ENCODE assay signal across 8 cellular contexts in genomic region chr14:55454264-55455151, GRCh38. TPM values are rescaled to one million over a fixed set of nuclear protein-coding genes. Genes with fewer than 3 reads are reported as not detected.
DNase-seq lines count a peak whose midpoint lies in the region; ATAC-seq and TF ChIP-seq lines count a peak whose summit lies in the region.

No MANE protein-coding gene starts in this region.

- no peak overlapping the region for H3K27ac Mint-ChIP-seq in naive thymus-derived CD8-positive, alpha-beta T cell

- peak overlapping the region; percentile 69 for H2AFZ ChIP-seq in osteoblast (ENCODE audit: low read length)

- H3K4me3 ChIP-seq in A673 (ENCODE audit: low read depth, low read length, poor library complexity, severe bottlenecking) (no peak overlapping the region), HUES48 (ENCODE audit: low read depth, low read length) (no peak overlapping the region), epithelial cell of proximal tubule (ENCODE audit: low read depth, low read length) (no peak overlapping the region), osteoblast (ENCODE audit: insufficient read depth, low read length) (no peak overlapping the region)

- H3K4me2 ChIP-seq in osteoblast (ENCODE audit: insufficient read depth, low read length), result peak overlapping the region; percentile 28

- H3K27ac ChIP-seq in A673 (ENCODE audit: low read depth, low read length, poor library complexity, severe bottlenecking), result peak overlapping the region; percentile 72
- peak overlapping the region; percentile 23 for H3K27ac ChIP-seq in HUES48 (ENCODE audit: low read depth, low read length)
- no peak overlapping the region for H3K27ac ChIP-seq in osteoblast (ENCODE audit: low read depth, low read length)

- no peak overlapping the region for H3K4me3 Mint-ChIP-seq in naive thymus-derived CD8-positive, alpha-beta T cell

- H3K36me3 ChIP-seq in A673 (ENCODE audit: insufficient read depth, low read length, poor library complexity, severe bottlenecking) (no peaks in the 10 kb centered on the region), HUES48 (ENCODE audit: control insufficient read depth, insufficient read depth, low read length) (no peaks in the 10 kb centered on the region), osteoblast (ENCODE audit: insufficient read depth, low read length) (no peaks in the 10 kb centered on the region)

- no peaks in the 10 kb centered on the region for H4K20me1 ChIP-seq in osteoblast (ENCODE audit: insufficient read depth, low read length)

- H3K4me1 ChIP-seq in A673 (ENCODE audit: insufficient read depth, low read length, poor library complexity, severe bottlenecking), result peaks cover 27% of the 10 kb centered on the region
- H3K4me1 ChIP-seq in HUES48 (ENCODE audit: control insufficient read depth, insufficient read depth, low read length), result peaks cover 13% of the 10 kb centered on the region
- H3K4me1 ChIP-seq in osteoblast (ENCODE audit: insufficient read depth, low read length), result peaks cover 32% of the 10 kb centered on the region

- H3K9me3 ChIP-seq in A673 (ENCODE audit: low read depth, low read length, poor library complexity, severe bottlenecking) (no peaks in the 10 kb centered on the region), HUES48 (ENCODE audit: control insufficient read depth, insufficient read depth, low read length) (no peaks in the 10 kb centered on the region; the same call in 1 of the 2 replicates), osteoblast (ENCODE audit: low read depth, low read length) (no peaks in the 10 kb centered on the region)

- ATAC-seq in naive thymus-derived CD8-positive, alpha-beta T cell, result no peak

- H3K79me2 ChIP-seq in osteoblast (ENCODE audit: insufficient read depth, low read length), result no peaks in the 10 kb centered on the region

- H3K27me3 ChIP-seq in A673 (replicated peaks; ENCODE audit: insufficient read depth, low read depth, low read length, poor library complexity) (no peaks in the 10 kb centered on the region), HUES48 (ENCODE audit: control insufficient read depth, insufficient read depth, low read length) (no peaks in the 10 kb centered on the region), osteoblast (ENCODE audit: insufficient read depth, low read length) (no peaks in the 10 kb centered on the region)

- no peaks in the 10 kb centered on the region for H3K4me1 Mint-ChIP-seq in naive thymus-derived CD8-positive, alpha-beta T cell

- H3K9me3 Mint-ChIP-seq in naive thymus-derived CD8-positive, alpha-beta T cell, result peaks cover 0 to 9% (median 0%) of the 10 kb centered on the region in 9 donors

- H3K36me3 Mint-ChIP-seq in naive thymus-derived CD8-positive, alpha-beta T cell, result no peaks in the 10 kb centered on the region

- CTCF ChIA-PET in A673 (lab: Charles Lee), result interaction anchor here (0.6 to 1.0 kb wide), 3 partner anchors 8 to 210 kb away, joined by 3 to 6 read pairs (median 4); no protein-coding TSS in a partner anchor

- DNase-seq in A673 (ENCODE audit: low spot score) (peak; percentile 98), NOMO-1 treated with dmso at 0.1 percent for 144 hours (lab: John Stamatoyannopoulos, UW; ENCODE audit: unreplicated experiment) (peak; percentile 63), epithelial cell of proximal tubule (ENCODE audit: low read depth) (peak; percentile 40), osteoblast (ENCODE audit: insufficient read length, low spot score, missing footprints) (peak; percentile 88), NCI-H774 (lab: John Stamatoyannopoulos, UW) (no peak)
- DNase-seq in activated CD4-positive, alpha-beta T cell treated with anti-CD3 and anti-CD28 coated beads, Interleukin-2, amount 50 U/mL, for 48 hours, result no peak
- DNase-seq in naive thymus-derived CD8-positive, alpha-beta T cell, result no peak

- H3K9ac ChIP-seq in HUES48 (ENCODE audit: low read depth, low read length), result no peak overlapping the region

- no peak for TF ChIP-seq CTCF in A673 (conservative IDR thresholded peaks at IDR 0.05; ENCODE audit: low read depth, low read length)
- no peak for TF ChIP-seq CTCF in epithelial cell of proximal tubule (conservative IDR thresholded peaks at IDR 0.05; ENCODE audit: low read depth, low read length)
- no peak for TF ChIP-seq CTCF in osteoblast (IDR thresholded peaks at IDR 0.05; ENCODE audit: extremely low read depth, low read depth, low read length)

- peaks cover 4 to 10% (median 6%) of the 10 kb centered on the region in 5 donors for H3K27me3 Mint-ChIP-seq in naive thymus-derived CD8-positive, alpha-beta T cell

- BruUV-seq in A673 (replicated peaks; lab: Mats Ljungman, UMichigan), result no TSS peak

- intact Hi-C loops in A673 (cut with micrococcal nuclease; ENCODE audit: unreplicated experiment), result loop anchor here (5.0 kb wide), 1 partner anchor 58 kb away; no protein-coding TSS in a partner anchor

- POLR2A ChIA-PET in A673 (lab: Charles Lee; ENCODE audit: low non-redundant PET), result no interaction called here
- POLR2A ChIA-PET in naive thymus-derived CD8-positive, alpha-beta T cell (lab: Charles Lee), result interaction anchor here (0.7 kb wide), 1 partner anchor 32 kb away, joined by 3 read pairs; no protein-coding TSS in a partner anchor

RNA-seq across cellular contexts. Expression of gene TBPL2, which starts 14.1 kb away (rescaled TPM):
- total RNA-seq in A673 (2021) (not detected in 2 replicates), epithelial cell of proximal tubule (not detected in 2 replicates), osteoblast (not detected in 2 replicates)
- total RNA-seq in naive thymus-derived CD8-positive, alpha-beta T cell, result not detected
- not detected for polyA plus RNA-seq in naive thymus-derived CD8-positive, alpha-beta T cell

RNA-seq across cellular contexts. Expression of gene ATG14, which starts 42.9 kb away (rescaled TPM):
- total RNA-seq in A673 (2021), result 10.4 and 10.9 TPM in 2 replicates
- 5.0 and 5.1 TPM in 2 replicates for total RNA-seq in epithelial cell of proximal tubule
- 21.7 and 24.5 TPM in 2 replicates for total RNA-seq in osteoblast
- 10 to 100 TPM; 15.7 to 17.6 TPM for total RNA-seq in naive thymus-derived CD8-positive, alpha-beta T cell
- polyA plus RNA-seq in naive thymus-derived CD8-positive, alpha-beta T cell, result 1 to 10 TPM; 5.2 to 6.3 (median 5.3) TPM

Comparison
In these comparisons a context has a peak if more than half of its experiments do, and no peak if none do; other contexts are left out.
1. DNase-seq: peak in A673 (single experiment), NOMO-1 treated with dmso at 0.1 percent for 144 hours (single experiment), epithelial cell of proximal tubule (single experiment) and osteoblast (single experiment); none in activated CD4-positive, alpha-beta T cell treated with anti-CD3 and anti-CD28 coated beads, Interleukin-2, amount 50 U/mL, for 48 hours (0 of 2), naive thymus-derived CD8-positive, alpha-beta T cell (0 of 10) and NCI-H774 (single experiment).